In the genomic region with DNA sequence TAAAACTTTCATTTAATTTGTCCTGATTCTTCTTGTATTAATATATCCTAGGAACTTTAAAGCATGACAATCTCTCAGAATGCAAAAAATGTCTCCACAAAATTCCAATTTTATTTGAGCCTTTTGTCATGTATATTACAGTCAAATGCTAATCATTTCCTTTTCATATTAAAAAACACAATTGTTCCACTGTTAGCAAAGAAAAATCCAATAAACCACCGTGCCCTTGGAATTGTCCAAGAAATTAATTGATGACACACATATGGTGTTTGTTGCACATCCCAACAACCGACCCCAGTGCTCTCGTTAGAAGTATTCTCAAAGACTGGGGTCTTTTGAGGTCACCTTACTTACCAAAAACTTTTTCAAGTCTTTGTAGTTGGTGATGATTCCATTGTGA, we compare ENCODE assay signal across 18 cellular contexts. TPM values are rescaled to one million over a fixed set of nuclear protein-coding genes. Genes with fewer than 3 reads are reported as not detected.
DNase-seq lines count a peak whose midpoint lies in the region; ATAC-seq, FAIRE-seq and TF ChIP-seq lines count a peak whose summit lies in the region.
"Had no signal": no experiment of that assay in that cellular context is flagged by ENCODE, and none has a peak within 500 bp of the region (broad histone marks: within the 10 kb centered on the region; RNA-seq: fewer than 3 reads in every experiment).

No MANE protein-coding gene starts in this region.

- no peak for TF ChIP-seq EP300 in H1 (IDR thresholded peaks at IDR 0.05; ENCODE audit: borderline replicate concordance in 1 of 2, low read depth in 2 of 2, low read length in 2 of 2)

- no peak for TF ChIP-seq POLR2A in H1 (IDR thresholded peaks at IDR 0.05; ENCODE audit: control extremely low read depth in 1 of 2, low read depth in 2 of 2, low read length in 2 of 2)

- no peak overlapping the region for H4K91ac ChIP-seq in H1 (replicated peaks; ENCODE audit: insufficient read length, low read length)

- TF ChIP-seq RAD21 in H1 (IDR thresholded peaks at IDR 0.05 in 1 of 2, conservative IDR thresholded peaks at IDR 0.05 in 1 of 2; ENCODE audit: low read depth in 2 of 2, low read length in 2 of 2), result no peak

- H3K4ac ChIP-seq in H1 (replicated peaks; ENCODE audit: insufficient read length, low read depth, low read length), result no peak overlapping the region

- DNase-seq in GM23338 (ENCODE audit: low spot score) (peak; percentile 15), H1 (ENCODE audit: low read depth in 1 of 2, low spot score in 2 of 2) (no peak), dedifferentiated amniotic fluid mesenchymal stem cell (ENCODE audit: extremely low spot score) (no peak), HPDE6-E6E7 (ENCODE audit: extremely low spot score) (no peak)
- DNase-seq in CD4-positive, alpha-beta T cell, result no peak
- DNase-seq: 8988T; ACHN; C1 segment of cervical spinal cord; CD4-positive, alpha-beta memory T cell; DMS79; H7; HFFc6 had no signal

- peaks cover 78% of the 10 kb centered on the region for H3K36me3 Mint-ChIP-seq in GM23338 (ENCODE audit: low read depth)
- H3K36me3 Mint-ChIP-seq in CD4-positive, alpha-beta T cell (ENCODE audit: low read depth), result peaks cover 90% of the 10 kb centered on the region

- H3F3A ChIP-seq in GM23338 (replicated peaks; ENCODE audit: low read depth), result no peaks in the 10 kb centered on the region

- no peaks in the 10 kb centered on the region for H3K9me2 ChIP-seq in GM23338 (ENCODE audit: insufficient read depth)

- H3K9ac ChIP-seq in HUES64 (ENCODE audit: low read depth, low read length) (no peak overlapping the region), H1 (replicated peaks in 1 of 4; ENCODE audit: extremely low read depth in 1 of 4, low read depth in 3 of 4, low read length in 3 of 4) (no peak overlapping the region), iPS-20b (ENCODE audit: low read depth, low read length) (no peak overlapping the region)

- H3K23ac ChIP-seq in H1 (ENCODE audit: insufficient read length), result no peak overlapping the region

- H3K9me3 ChIP-seq in HUES64 (ENCODE audit: insufficient read depth, low read depth, low read length) (no peaks in the 10 kb centered on the region), H1 (ENCODE audit: insufficient read depth in 2 of 2, low read depth in 1 of 2, low read length in 1 of 2) (no peaks in the 10 kb centered on the region), iPS-20b (ENCODE audit: insufficient read depth, low read depth, low read length) (no peaks in the 10 kb centered on the region)
- no peaks in the 10 kb centered on the region for H3K9me3 ChIP-seq in CD4-positive, alpha-beta T cell (ENCODE audit: control insufficient read depth, low read length)

- no peak overlapping the region for H2BK5ac ChIP-seq in H1 (ENCODE audit: low read depth, low read length)

- H3K4me3 Mint-ChIP-seq in GM23338, result no peak overlapping the region
- no peak overlapping the region for H3K4me3 Mint-ChIP-seq in CD4-positive, alpha-beta T cell
- H3K4me3 Mint-ChIP-seq: B cell; CD4-positive, alpha-beta memory T cell; HFFc6; IgD-negative memory B cell had no signal

- no peak overlapping the region for H3K4me3 ChIP-seq in GM23338
- H3K4me3 ChIP-seq in HUES64 (ENCODE audit: low read length), result no peak overlapping the region; the same call in 1 of the 2 replicates
- peak overlapping the region in 1 of 4 experiments; percentile 42; a peak in 1 of 8 replicates for H3K4me3 ChIP-seq in H1 (ENCODE audit: extremely low read depth in 1 of 4, insufficient read depth in 2 of 4, low read depth in 3 of 4, low read length in 4 of 4)
- peak overlapping the region; percentile 8; the same call in 1 of the 2 replicates for H3K4me3 ChIP-seq in iPS-20b (ENCODE audit: low read length)
- H3K4me3 ChIP-seq: GM12878 had no signal

- H3K18ac ChIP-seq in H1 (ENCODE audit: extremely low read depth, low read length), result no peak overlapping the region

- peak; percentile 32 for FAIRE-seq in H1 (lab: Jason Lieb, UNC)
- FAIRE-seq: GM18507 had no signal

- no peak for ATAC-seq in GM23338
- no peak for ATAC-seq in CD4-positive, alpha-beta T cell (ENCODE audit: poor library complexity)
- ATAC-seq: GM12878 had no signal

- peak overlapping the region; percentile 72 for H2BK120ac ChIP-seq in H1 (replicated peaks; ENCODE audit: low read depth, low read length)

- peaks cover 33% of the 10 kb centered on the region; the same call in 2 of the 3 replicates for H3K4me1 Mint-ChIP-seq in GM23338
- no peaks in the 10 kb centered on the region for H3K4me1 Mint-ChIP-seq in CD4-positive, alpha-beta T cell (ENCODE audit: low read depth)
- H3K4me1 Mint-ChIP-seq: B cell had no signal

- no peak overlapping the region for H2BK15ac ChIP-seq in H1 (ENCODE audit: low read length)

- H3K4me1 ChIP-seq in GM23338 (ENCODE audit: insufficient read depth), result peaks cover 19% of the 10 kb centered on the region; the same call in 1 of the 2 replicates
- peaks cover 21% of the 10 kb centered on the region for H3K4me1 ChIP-seq in HUES64 (ENCODE audit: insufficient read depth, low read length)
- peaks cover 0 to 6% (median 2%) of the 10 kb centered on the region in 4 experiments; a peak in 2 of 7 replicates for H3K4me1 ChIP-seq in H1 (replicated peaks in 1 of 4; ENCODE audit: control insufficient read depth in 3 of 4, insufficient read depth in 4 of 4, low read length in 3 of 4)
- H3K4me1 ChIP-seq in iPS-20b (ENCODE audit: insufficient read depth, low read length), result peaks cover 20% of the 10 kb centered on the region

- CTCF ChIA-PET in H1 (lab: Charles Lee; ENCODE audit: partially characterized antibody), result no interaction called here
- CTCF ChIA-PET in CD4-positive, alpha-beta T cell (lab: Charles Lee), result no interaction called here

- H4K20me1 ChIP-seq in GM23338 (replicated peaks; ENCODE audit: insufficient read depth), result no peaks in the 10 kb centered on the region
- H4K20me1 ChIP-seq in H1 (replicated peaks in 1 of 2; ENCODE audit: control insufficient read depth in 1 of 2, insufficient read depth in 2 of 2, low read length in 2 of 2), result no peaks in the 10 kb centered on the region

- H3K79me2 ChIP-seq in GM23338 (replicated peaks; ENCODE audit: insufficient read depth) (no peaks in the 10 kb centered on the region), H1 (ENCODE audit: control insufficient read depth in 1 of 2, insufficient read depth in 2 of 2, low read length in 2 of 2) (no peaks in the 10 kb centered on the region)

- WGBS in HUES64, result 61% methylated on average over 3 of the region's 3 CpGs
- 54% methylated on average over 3 of the region's 3 CpGs; no CpG with 5 or more reads in 1 of the 2 experiments for WGBS in H1 (ENCODE audit: extremely low coverage in 1 of 2, insufficient coverage in 1 of 2, insufficient read length in 1 of 2, insufficient replicate concordance in 2 of 2, low coverage in 1 of 2, low lambda C conversion rate in 2 of 2, missing lambda C conversion rate in 1 of 2), 2 experiments

- H2BK12ac ChIP-seq in H1 (ENCODE audit: low read depth, low read length), result no peak overlapping the region

- peak overlapping the region; percentile 87; the same call in 1 of the 2 replicates for H3K27ac Mint-ChIP-seq in GM23338
- H3K27ac Mint-ChIP-seq in CD4-positive, alpha-beta T cell, result no peak overlapping the region
- H3K27ac Mint-ChIP-seq: B cell; CD4-positive, alpha-beta memory T cell; HFFc6; IgD-negative memory B cell had no signal

- H3K27me3 Mint-ChIP-seq in GM23338 (ENCODE audit: insufficient read depth, low read depth, poor library complexity), result peaks cover 3% of the 10 kb centered on the region
- H3K27me3 Mint-ChIP-seq in CD4-positive, alpha-beta T cell, result no peaks in the 10 kb centered on the region
- H3K27me3 Mint-ChIP-seq: B cell; CD4-positive, alpha-beta memory T cell; IgD-negative memory B cell had no signal

- H3K4me2 ChIP-seq in GM23338 (peak overlapping the region; percentile 8; the same call in 1 of the 2 replicates), H1 (ENCODE audit: insufficient read depth in 1 of 2, low read depth in 2 of 2, low read length in 2 of 2) (peak overlapping the region; percentile 10 to 36; a peak in 3 of 4 replicates)

- H3K9me3 Mint-ChIP-seq in GM23338, result no peaks in the 10 kb centered on the region
- H3K9me3 Mint-ChIP-seq in CD4-positive, alpha-beta T cell, result no peaks in the 10 kb centered on the region
- H3K9me3 Mint-ChIP-seq: CD4-positive, alpha-beta memory T cell; HFFc6; IgD-negative memory B cell had no signal

- no peaks in the 10 kb centered on the region for H3K27me3 ChIP-seq in GM23338 (ENCODE audit: insufficient read depth)
- H3K27me3 ChIP-seq in HUES64 (ENCODE audit: insufficient read depth, low read length), result no peaks in the 10 kb centered on the region
- H3K27me3 ChIP-seq in H1 (replicated peaks in 1 of 4; ENCODE audit: control insufficient read depth in 3 of 4, extremely low read depth in 1 of 4, insufficient read depth in 3 of 4, low read length in 3 of 4), result no peaks in the 10 kb centered on the region
- no peaks in the 10 kb centered on the region for H3K27me3 ChIP-seq in iPS-20b (ENCODE audit: insufficient read depth, low read length)
- H3K27me3 ChIP-seq in CD4-positive, alpha-beta T cell (ENCODE audit: control insufficient read depth, insufficient read depth, low read length), result no peaks in the 10 kb centered on the region

- H2AK5ac ChIP-seq in H1 (ENCODE audit: low read depth, low read length), result no peak overlapping the region

- H3K23me2 ChIP-seq in H1 (ENCODE audit: low read depth, low read length), result no peaks in the 10 kb centered on the region

- no peak for TF ChIP-seq CTCF in GM23338 (conservative IDR thresholded peaks at IDR 0.05; ENCODE audit: low read depth in 2 of 2)
- no peak for TF ChIP-seq CTCF in H1 (IDR thresholded peaks at IDR 0.05; ENCODE audit: control extremely low read depth in 1 of 3, insufficient read depth in 1 of 3, low read depth in 1 of 3, low read length in 3 of 3)
- TF ChIP-seq CTCF in CD4-positive, alpha-beta T cell (IDR thresholded peaks at IDR 0.05), result no peak

- H3K56ac ChIP-seq in H1 (replicated peaks; ENCODE audit: insufficient read length, low read depth, low read length), result no peak overlapping the region

- intact Hi-C loops in CD4-positive, alpha-beta T cell (cut with DNase I, micrococcal nuclease), result no loop called here

- H4K5ac ChIP-seq in H1 (ENCODE audit: insufficient read length, low read depth, low read length), result no peak overlapping the region

- POLR2A ChIA-PET in H1 (lab: Charles Lee; ENCODE audit: partially characterized antibody), result no interaction called here
- POLR2A ChIA-PET in CD4-positive, alpha-beta T cell (lab: Charles Lee), result no interaction called here

- H3K27ac ChIP-seq in GM23338 (ENCODE audit: low read depth), result peak overlapping the region; percentile 64
- H3K27ac ChIP-seq in HUES64 (ENCODE audit: low read depth, low read length), result peak overlapping the region; percentile 82
- H3K27ac ChIP-seq in H1 (ENCODE audit: low read depth, low read length), result no peak overlapping the region
- peak overlapping the region; percentile 83 for H3K27ac ChIP-seq in iPS-20b (ENCODE audit: low read length)
- no peak overlapping the region for H3K27ac ChIP-seq in CD4-positive, alpha-beta T cell (ENCODE audit: low read depth, low read length)

- H3K14ac ChIP-seq in H1 (ENCODE audit: insufficient read length), result no peak overlapping the region

- H3K79me1 ChIP-seq in H1 (ENCODE audit: low read depth, low read length), result no peaks in the 10 kb centered on the region; the same call in 1 of the 2 replicates

- H4K8ac ChIP-seq in H1 (ENCODE audit: extremely low read depth, insufficient read depth, low read length), result no peak overlapping the region

- no peak overlapping the region for H2BK20ac ChIP-seq in H1 (ENCODE audit: low read length)

- H3K36me3 ChIP-seq in GM23338 (ENCODE audit: insufficient read depth) (peaks cover 20% of the 10 kb centered on the region), HUES64 (ENCODE audit: insufficient read depth, low read length) (peaks cover 94% of the 10 kb centered on the region), H1 (ENCODE audit: control insufficient read depth in 2 of 4, insufficient read depth in 4 of 4, low read length in 3 of 4) (peaks cover 3 to 82% (median 26%) of the 10 kb centered on the region in 4 experiments; a peak in 7 of 8 replicates), iPS-20b (ENCODE audit: insufficient read depth, low read depth, low read length) (peaks cover 90% of the 10 kb centered on the region)

- H2AFZ ChIP-seq in GM23338, result no peak overlapping the region
- H2AFZ ChIP-seq in H1 (ENCODE audit: low read length), result no peak overlapping the region

RNA-seq across cellular contexts. Expression of a gene that starts 28.1 kb away (rescaled TPM):
- total RNA-seq in GM23338 (2014; rRNA removed; shearing (Covaris generic)), result 62.0 and 65.2 TPM in 2 replicates
- polyA plus RNA-seq in GM23338 (2016; fragmentation: Nextera tagmentation; extraction: Ambion mirVana), result 45.9 and 60.8 TPM in 2 replicates
- polyA plus RNA-seq in HUES64 (2013, experiment 1 of 2), result 24.1 TPM
- 25.4 TPM for polyA plus RNA-seq in HUES64 (2013, experiment 2 of 2)
- total RNA-seq in H1 (2021; fragmentation: NEBNext Ultra II Directional; extraction: Animal tissue kit (Norgen Biotek cat#: 25700)), result 76.2 and 86.8 TPM in 2 replicates
- 8.9 and 13.3 TPM in 2 replicates for polyA plus RNA-seq in H1 (2011; rRNA removed)
- polyA plus RNA-seq in H1 (2011; cell fraction: cytosol; rRNA removed), result 16.8 TPM
- 8.4 TPM for polyA plus RNA-seq in H1 (2011; cell fraction: nucleus; rRNA removed)
- polyA plus RNA-seq in H1 (2012, experiment 1 of 2), result 15.9 to 35.4 TPM (median 22.7 TPM) in 4 replicates
- polyA plus RNA-seq in H1 (2012, experiment 2 of 2), result 1.9 TPM
- 23.0 TPM for polyA plus RNA-seq in H1 (2013, experiment 1 of 2)
- 23.0 TPM for polyA plus RNA-seq in H1 (2013, experiment 2 of 2)
- polyA minus RNA-seq in H1 (2011; rRNA and poly(A)+ RNA removed), result 31.2 and 40.3 TPM in 2 replicates
- 82.7 TPM for polyA minus RNA-seq in H1 (2011; cell fraction: cytosol; rRNA and poly(A)+ RNA removed)
- polyA minus RNA-seq in H1 (2011; cell fraction: nucleus; rRNA and poly(A)+ RNA removed), result 22.3 TPM
- total RNA-seq in CD4-positive, alpha-beta T cell, result 10 to 100 TPM; 17.6 to 18.3 TPM

Comparison
In these comparisons a context has a peak if more than half of its experiments do, and no peak if none do; other contexts are left out.
1. H3K27ac ChIP-seq: peak in GM23338 (single experiment), HUES64 (single experiment) and iPS-20b (single experiment); none in H1 (single experiment) and CD4-positive, alpha-beta T cell (single experiment).